In the genomic region with DNA sequence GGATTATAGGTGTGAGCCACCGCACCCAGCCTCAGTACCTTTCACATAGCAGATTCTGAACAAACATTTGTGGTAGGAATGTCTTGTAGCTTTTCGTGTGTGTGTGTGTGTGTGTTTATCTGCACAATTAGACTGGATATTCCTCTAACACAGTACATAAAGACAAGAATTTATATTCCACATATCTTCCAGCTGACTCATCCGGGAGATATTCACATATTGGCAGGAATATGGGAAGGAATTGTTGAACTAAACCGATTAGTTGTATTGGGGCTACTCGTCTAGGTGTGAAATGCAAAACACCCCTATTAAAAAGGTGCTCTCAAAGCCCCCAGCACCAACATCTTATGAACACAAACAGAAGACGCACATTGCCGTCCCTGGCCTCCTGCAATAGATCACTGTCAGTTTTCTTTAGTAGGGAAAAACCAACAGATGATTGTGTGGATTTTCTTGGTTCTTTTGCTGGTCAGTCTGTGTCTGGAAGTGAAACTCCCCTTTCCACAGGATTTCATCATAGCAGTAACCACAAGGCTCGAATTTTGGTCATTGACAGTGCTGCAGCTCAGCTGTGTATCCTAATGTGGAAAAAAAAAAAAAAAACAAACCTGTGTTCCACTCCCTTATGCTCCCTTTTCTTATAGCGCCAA, we compare ENCODE assay signal across 11 cellular contexts.
DNase-seq lines count a peak whose midpoint lies in the region; ATAC-seq and TF ChIP-seq lines count a peak whose summit lies in the region.
"Had no signal": no experiment of that assay in that cellular context is flagged by ENCODE, and none has a peak within 500 bp of the region (broad histone marks: within the 10 kb centered on the region; RNA-seq: fewer than 3 reads in every experiment).

No MANE protein-coding gene starts in this region.

- no peak for DNase-seq in Right ventricle myocardium superior
- no peak for DNase-seq in cardiac septum (ENCODE audit: low spot score)
- DNase-seq in SW480 (ENCODE audit: low spot score) = peak; percentile 22
- DNase-seq in hepatic stellate cell (ENCODE audit: low spot score) = peak; percentile 4
- no peak for DNase-seq in upper lobe of right lung
- DNase-seq in GOT3 (lab: John Stamatoyannopoulos, UW) = no peak
- no peak for DNase-seq in caudate nucleus (lab: John Stamatoyannopoulos, UW)
- DNase-seq: effector memory CD4-positive, alpha-beta T cell; NCI-H2107; stomach had no signal

- peaks cover 9% of the 10 kb centered on the region for H3K4me1 ChIP-seq in upper lobe of right lung

- peak; percentile 61 for ATAC-seq in Right ventricle myocardium superior (ENCODE audit: poor library complexity)
- peak; percentile 78 for ATAC-seq in upper lobe of right lung
- no peak for ATAC-seq in GM19035 (IDR thresholded peaks at IDR 0.05; ENCODE audit: unreplicated experiment)

- intact Hi-C loops in Right ventricle myocardium superior (cut with DNase I) (no loop called here), cardiac septum (cut with DNase I) (no loop called here), upper lobe of right lung (cut with DNase I) (no loop called here)

- H3K36me3 ChIP-seq in upper lobe of right lung = no peaks in the 10 kb centered on the region
- H3K36me3 ChIP-seq: stomach had no signal

- H3K27ac ChIP-seq in upper lobe of right lung (no peak overlapping the region), caudate nucleus (ENCODE audit: low read depth, low read length) (no peak overlapping the region)
- H3K27ac ChIP-seq: stomach had no signal

- no peaks in the 10 kb centered on the region for H3K27me3 ChIP-seq in upper lobe of right lung
- H3K27me3 ChIP-seq: stomach had no signal

- no peak overlapping the region for H3K4me3 ChIP-seq in upper lobe of right lung
- H3K4me3 ChIP-seq: stomach had no signal

- no peak for TF ChIP-seq CTCF in upper lobe of right lung (IDR thresholded peaks at IDR 0.05)

- no peaks in the 10 kb centered on the region for H3K9me3 ChIP-seq in upper lobe of right lung
- H3K9me3 ChIP-seq: stomach had no signal

Comparison
In these comparisons a context has a peak if more than half of its experiments do, and no peak if none do; other contexts are left out.
1. DNase-seq: peak in SW480 (single experiment) and hepatic stellate cell (single experiment); none in Right ventricle myocardium superior (single experiment), cardiac septum (single experiment), upper lobe of right lung (single experiment), GOT3 (single experiment) and caudate nucleus (0 of 61).